Comparison of ENCODE assay signal across 9 cellular contexts in genomic region chr6:43669922-43670622, GRCh38. TPM values are rescaled to one million over a fixed set of nuclear protein-coding genes. Genes with fewer than 3 reads are reported as not detected.
DNase-seq lines count a peak whose midpoint lies in the region; ATAC-seq and TF ChIP-seq lines count a peak whose summit lies in the region.
"Had no signal": no experiment of that assay in that cellular context is flagged by ENCODE, and none has a peak within 500 bp of the region (broad histone marks: within the 10 kb centered on the region; RNA-seq: fewer than 3 reads in every experiment).

No MANE protein-coding gene starts in this region.

- H3K36me3 Mint-ChIP-seq in H9 (ENCODE audit: insufficient read depth in 1 of 3, low read depth in 3 of 3), result peaks cover 21 to 47% (median 44%) of the 10 kb centered on the region in 3 experiments

- no peak overlapping the region for H2BK5ac ChIP-seq in H9 (ENCODE audit: insufficient read length, low read length)

- no peak for ATAC-seq in RWPE2 (ENCODE audit: low read depth)
- ATAC-seq in gastrocnemius medialis, result no peak

- H3K23me2 ChIP-seq in H9 (ENCODE audit: insufficient read length, low read depth, low read length, poor library complexity, severe bottlenecking), result no peaks in the 10 kb centered on the region

- H3K4me2 ChIP-seq in H9 (ENCODE audit: insufficient read depth, insufficient read length, low read length), result no peak overlapping the region

- no peak overlapping the region for H2BK120ac ChIP-seq in H9 (ENCODE audit: low read depth, low read length, poor library complexity, severe bottlenecking)

- H3K36me3 ChIP-seq in RWPE2 (ENCODE audit: low read depth), result peaks cover 14% of the 10 kb centered on the region
- H3K36me3 ChIP-seq in gastrocnemius medialis, result peaks cover 0 to 33% of the 10 kb centered on the region in 2 donors

- peak overlapping the region in 2 of 3 experiments; percentile 79 to 81; a peak in 3 of 7 replicates for H3K27ac Mint-ChIP-seq in H9

- H2BK15ac ChIP-seq in H9 (ENCODE audit: low read depth, low read length), result no peak overlapping the region

- no peak overlapping the region for H3T11ph ChIP-seq in H9 (ENCODE audit: low read length)

- H3K14ac ChIP-seq in H9 (ENCODE audit: insufficient read depth, low read length), result no peak overlapping the region

- intact Hi-C loops in gastrocnemius medialis (cut with DNase I; ENCODE audit: low total_unique reads), result loop anchor here (2.0 to 5.0 kb wide), 3 partner anchors 101 to 332 kb away; partner anchors contain the start of gene VEGFA

- H3K79me2 ChIP-seq in H9 (ENCODE audit: insufficient read depth, low read length), result no peaks in the 10 kb centered on the region

- peaks cover 32 to 39% of the 10 kb centered on the region in 2 experiments for H3K4me1 Mint-ChIP-seq in H9

- H3K9me3 ChIP-seq in H9 (ENCODE audit: control insufficient read depth, low read depth, low read length) (no peaks in the 10 kb centered on the region), RWPE2 (ENCODE audit: severe bottlenecking) (no peaks in the 10 kb centered on the region), gastrocnemius medialis (no peaks in the 10 kb centered on the region)

- DNase-seq in H9 (peak; percentile 53), RWPE2 (ENCODE audit: low spot score) (no peak), epithelial cell of prostate (ENCODE audit: low read depth, low spot score) (peak; percentile 27), gastrocnemius medialis (peak in 1 of 2 donors; percentile 31), GM19240 (ENCODE audit: insufficient read length, low spot score) (no peak), NCI-H1694 treated with DMSO at 0.1 percent for 48 hours (lab: John Stamatoyannopoulos, UW) (no peak), medulla oblongata (ENCODE audit: extremely low spot score) (no peak), GF-D8 (lab: John Stamatoyannopoulos, UW) (no peak)
- DNase-seq: retina had no signal

- H3K27me3 Mint-ChIP-seq in H9 (ENCODE audit: low read depth), result peaks cover 13% of the 10 kb centered on the region

- no peak overlapping the region for H2AFZ ChIP-seq in H9 (ENCODE audit: low read length)

- H3K4ac ChIP-seq in H9 (ENCODE audit: low read depth, low read length), result no peak overlapping the region

- no peak overlapping the region for H4K5ac ChIP-seq in H9 (ENCODE audit: insufficient read length, low read depth, low read length)

- no peaks in the 10 kb centered on the region for H4K20me1 ChIP-seq in H9 (ENCODE audit: control insufficient read depth, insufficient read depth, insufficient read length)

- H3K56ac ChIP-seq in H9 (ENCODE audit: insufficient read length, low read depth, low read length), result no peak overlapping the region

- no peak overlapping the region for H3K4me3 Mint-ChIP-seq in H9

- WGBS in H9 (ENCODE audit: extremely low coverage, insufficient read length, low lambda C conversion rate), result no CpG with 5 or more reads among the region's 6 CpGs

- H2AK5ac ChIP-seq in H9 (ENCODE audit: insufficient read length, low read length), result no peak overlapping the region

- H3K27ac ChIP-seq in H9 (ENCODE audit: insufficient read length, low read depth, low read length) (no peak overlapping the region), RWPE2 (ENCODE audit: poor library complexity, severe bottlenecking) (peak overlapping the region; percentile 47), epithelial cell of prostate (peak overlapping the region; percentile 65), gastrocnemius medialis (peak overlapping the region; percentile 95 to 97 (median 96))

- H2BK20ac ChIP-seq in H9 (ENCODE audit: low read depth, low read length, poor library complexity, severe bottlenecking), result no peak overlapping the region

- no peaks in the 10 kb centered on the region; a peak in 2 of 5 replicates for H3K9me3 Mint-ChIP-seq in H9

- no peak for TF ChIP-seq CTCF in H9 (conservative IDR thresholded peaks at IDR 0.05)
- TF ChIP-seq CTCF in RWPE2 (IDR thresholded peaks at IDR 0.05; ENCODE audit: poor library complexity, severe bottlenecking), result no peak
- no peak for TF ChIP-seq CTCF in gastrocnemius medialis (IDR thresholded peaks at IDR 0.05 in 4 of 5, conservative IDR thresholded peaks at IDR 0.05 in 1 of 5)

- no peaks in the 10 kb centered on the region for H3K27me3 ChIP-seq in H9 (ENCODE audit: insufficient read depth, low read length)
- no peaks in the 10 kb centered on the region for H3K27me3 ChIP-seq in RWPE2 (ENCODE audit: insufficient read depth, poor library complexity, severe bottlenecking)
- H3K27me3 ChIP-seq in gastrocnemius medialis, result no peaks in the 10 kb centered on the region

- H3K79me1 ChIP-seq in H9 (ENCODE audit: insufficient read depth, low read depth, low read length, poor library complexity, severe bottlenecking), result no peaks in the 10 kb centered on the region

- H3K23ac ChIP-seq in H9 (ENCODE audit: insufficient read length, low read depth, low read length), result no peak overlapping the region

- H3K4me3 ChIP-seq in RWPE2 (ENCODE audit: severe bottlenecking), result no peak overlapping the region
- H3K4me3 ChIP-seq in gastrocnemius medialis, result no peak overlapping the region

- H3K4me1 ChIP-seq in H9 (ENCODE audit: insufficient read depth, low read length) (peaks cover 4% of the 10 kb centered on the region), RWPE2 (ENCODE audit: insufficient read depth, poor library complexity, severe bottlenecking) (peaks cover 24% of the 10 kb centered on the region), gastrocnemius medialis (peaks cover 77 to 84% of the 10 kb centered on the region in 2 donors)

- no peak overlapping the region for H3K18ac ChIP-seq in H9 (ENCODE audit: insufficient read length, low read depth, low read length)

- H4K8ac ChIP-seq in H9 (replicated peaks; ENCODE audit: insufficient read length, low read depth, low read length), result no peak overlapping the region

- H4K91ac ChIP-seq in H9 (ENCODE audit: insufficient read length, low read depth, low read length), result no peak overlapping the region

- H3K9ac ChIP-seq in H9 (ENCODE audit: extremely low read depth, insufficient read length, low read length), result no peak overlapping the region

- TF ChIP-seq POLR2A in gastrocnemius medialis (IDR thresholded peaks at IDR 0.05), result no peak

- in situ Hi-C loops in gastrocnemius medialis (cut with MboI; ENCODE audit: low sequenced_read_pairs in 4 of 4), result loop anchor here (5.0 to 25.0 kb wide), 4 partner anchors 85 to 417 kb away; no protein-coding TSS in a partner anchor

- H2BK12ac ChIP-seq in H9 (ENCODE audit: insufficient read length, low read depth, low read length), result no peak overlapping the region

RNA-seq across cellular contexts. Expression of gene MRPS18A, which starts 17.5 kb away (rescaled TPM):
- 65.1 and 67.3 TPM in 2 replicates for total RNA-seq in H9 (2021)
- total RNA-seq in gastrocnemius medialis, result 100 to 1,000 TPM; 161 to 171 (median 168) TPM

RNA-seq across cellular contexts. Expression of gene RSPH9, which starts 25.2 kb away (rescaled TPM):
- total RNA-seq in H9 (2021), result 0.39 and 0.50 TPM in 2 replicates
- total RNA-seq in gastrocnemius medialis, result under 1 TPM in 1 of 4 donors, not detected in 3; 0.09 TPM

RNA-seq across cellular contexts. Expression of gene MAD2L1BP, which starts 34.4 kb away (rescaled TPM):
- total RNA-seq in H9 (2021) (46.3 and 47.6 TPM in 2 replicates), gastrocnemius medialis (10 to 100 TPM; 25.1 to 55.4 (median 25.2) TPM)

RNA-seq across cellular contexts. Expression of gene GTPBP2, which starts 41.0 kb away (rescaled TPM):
- total RNA-seq in H9 (2021), result 67.6 and 72.2 TPM in 2 replicates
- 10 to 100 TPM; 25.0 to 39.4 (median 27.1) TPM for total RNA-seq in gastrocnemius medialis

Comparison
In these comparisons a context has a peak if more than half of its experiments do, and no peak if none do; other contexts are left out.
1. DNase-seq: peak in H9 (single experiment) and epithelial cell of prostate (single experiment); none in RWPE2 (single experiment), GM19240 (single experiment), NCI-H1694 treated with DMSO at 0.1 percent for 48 hours (single experiment), medulla oblongata (single experiment) and GF-D8 (single experiment).